ENCODE assay signal across 1 cellular context in genomic region chr12:108822458-108823205, GRCh38.
TF ChIP-seq lines count a peak whose summit lies in the region.

No MANE protein-coding gene starts in this region.

TF ChIP-seq in K562, 482 proteins besides CTCF, POLR2A, EP300 and RAD21 (continued from another document and continues in another):
- TF ChIP-seq, protein P1, sequence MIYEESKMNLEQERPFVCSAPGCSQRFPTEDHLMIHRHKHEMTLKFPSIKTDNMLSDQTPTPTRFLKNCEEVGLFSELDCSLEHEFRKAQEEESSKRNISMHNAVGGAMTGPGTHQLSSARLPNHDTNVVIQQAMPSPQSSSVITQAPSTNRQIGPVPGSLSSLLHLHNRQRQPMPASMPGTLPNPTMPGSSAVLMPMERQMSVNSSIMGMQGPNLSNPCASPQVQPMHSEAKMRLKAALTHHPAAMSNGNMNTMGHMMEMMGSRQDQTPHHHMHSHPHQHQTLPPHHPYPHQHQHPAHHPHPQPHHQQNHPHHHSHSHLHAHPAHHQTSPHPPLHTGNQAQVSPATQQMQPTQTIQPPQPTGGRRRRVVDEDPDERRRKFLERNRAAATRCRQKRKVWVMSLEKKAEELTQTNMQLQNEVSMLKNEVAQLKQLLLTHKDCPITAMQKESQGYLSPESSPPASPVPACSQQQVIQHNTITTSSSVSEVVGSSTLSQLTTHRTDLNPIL (CRISPR knock-in tag; IDR thresholded peaks at IDR 0.05), result no peak
- TF ChIP-seq, protein P2, sequence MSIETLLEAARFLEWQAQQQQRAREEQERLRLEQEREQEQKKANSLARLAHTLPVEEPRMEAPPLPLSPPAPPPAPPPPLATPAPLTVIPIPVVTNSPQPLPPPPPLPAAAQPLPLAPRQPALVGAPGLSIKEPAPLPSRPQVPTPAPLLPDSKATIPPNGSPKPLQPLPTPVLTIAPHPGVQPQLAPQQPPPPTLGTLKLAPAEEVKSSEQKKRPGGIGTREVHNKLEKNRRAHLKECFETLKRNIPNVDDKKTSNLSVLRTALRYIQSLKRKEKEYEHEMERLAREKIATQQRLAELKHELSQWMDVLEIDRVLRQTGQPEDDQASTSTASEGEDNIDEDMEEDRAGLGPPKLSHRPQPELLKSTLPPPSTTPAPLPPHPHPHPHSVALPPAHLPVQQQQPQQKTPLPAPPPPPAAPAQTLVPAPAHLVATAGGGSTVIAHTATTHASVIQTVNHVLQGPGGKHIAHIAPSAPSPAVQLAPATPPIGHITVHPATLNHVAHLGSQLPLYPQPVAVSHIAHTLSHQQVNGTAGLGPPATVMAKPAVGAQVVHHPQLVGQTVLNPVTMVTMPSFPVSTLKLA (conservative IDR thresholded peaks at IDR 0.05), result no peak
- TF ChIP-seq ZNF407 (IDR thresholded peaks at IDR 0.05; ENCODE audit: low read depth) (no peak), ZFP1 (CRISPR knock-in tag; IDR thresholded peaks at IDR 0.05) (no peak), HMGN3 (IDR thresholded peaks at IDR 0.05; ENCODE audit: borderline replicate concordance, extremely low read depth, insufficient read length, low read depth, low read length) (no peak), ADNP (tag; IDR thresholded peaks at IDR 0.05) (no peak), CXXC5 (CRISPR knock-in tag; IDR thresholded peaks at IDR 0.05) (no peak; the same call in 1 of the 2 replicates), GTF2A2 (tag; IDR thresholded peaks at IDR 0.05) (no peak), GABPA (tag; conservative IDR thresholded peaks at IDR 0.05; ENCODE audit: low read depth) (no peak), PTTG1 (tag; IDR thresholded peaks at IDR 0.05; ENCODE audit: low read depth) (no peak), TAF15 (IDR thresholded peaks at IDR 0.05; ENCODE audit: low read depth, low read length) (no peak), HMBOX1 (IDR thresholded peaks at IDR 0.05) (no peak), HNRNPK (IDR thresholded peaks at IDR 0.05; ENCODE audit: low read depth, low read length, poor library complexity, severe bottlenecking) (no peak), ZBTB1 (CRISPR knock-in tag; IDR thresholded peaks at IDR 0.05; ENCODE audit: borderline replicate concordance, low read depth) (no peak), MCM3 (IDR thresholded peaks at IDR 0.05) (no peak), TAF7 (tag; IDR thresholded peaks at IDR 0.05) (no peak), ZNF143 (CRISPR knock-in tag; IDR thresholded peaks at IDR 0.05) (no peak), KLF13 (tag; IDR thresholded peaks at IDR 0.05; ENCODE audit: borderline replicate concordance, low read depth) (no peak), CC2D1A (IDR thresholded peaks at IDR 0.05) (no peak), ZNF12 (CRISPR knock-in tag; IDR thresholded peaks at IDR 0.05) (no peak), CBX5 (IDR thresholded peaks at IDR 0.05; ENCODE audit: borderline replicate concordance, low read depth) (no peak), ZNF75A (CRISPR knock-in tag; IDR thresholded peaks at IDR 0.05) (no peak), RBM39 (optimal IDR thresholded peaks at IDR 0.05; ENCODE audit: low read depth, low read length) (no peak), NFIC (IDR thresholded peaks at IDR 0.05) (peak; percentile 49; the same call in 1 of the 2 replicates), IRF1 (CRISPR knock-in tag; IDR thresholded peaks at IDR 0.05; ENCODE audit: borderline replicate concordance) (no peak), TARDBP (IDR thresholded peaks at IDR 0.05) (no peak), KLF16 (IDR thresholded peaks at IDR 0.05) (0 out of 2 replicates have a peak, but pooled peaks have one; percentile 34), SMARCA4 (IDR thresholded peaks at IDR 0.05) (peak; percentile 52; the same call in 1 of the 2 replicates), SMC3 (conservative IDR thresholded peaks at IDR 0.05; ENCODE audit: insufficient read depth, low read depth, low read length) (no peak), MTF1 (CRISPR knock-in tag; IDR thresholded peaks at IDR 0.05; ENCODE audit: borderline replicate concordance) (no peak), ZNF77 (CRISPR knock-in tag; IDR thresholded peaks at IDR 0.05) (no peak), THAP12 (CRISPR knock-in tag; IDR thresholded peaks at IDR 0.05) (no peak), PHF20 (IDR thresholded peaks at IDR 0.05; ENCODE audit: partially characterized antibody) (no peak), ZBTB8A (IDR thresholded peaks at IDR 0.05; ENCODE audit: partially characterized antibody) (no peak), MTA2 (IDR thresholded peaks at IDR 0.05; ENCODE audit: low read depth) (peak; percentile 64; the same call in 1 of the 2 replicates), TBP (optimal IDR thresholded peaks at IDR 0.05; ENCODE audit: low read depth, low read length) (no peak), MAX (CRISPR knock-in tag; IDR thresholded peaks at IDR 0.05) (no peak)
- TF ChIP-seq, protein P3, sequence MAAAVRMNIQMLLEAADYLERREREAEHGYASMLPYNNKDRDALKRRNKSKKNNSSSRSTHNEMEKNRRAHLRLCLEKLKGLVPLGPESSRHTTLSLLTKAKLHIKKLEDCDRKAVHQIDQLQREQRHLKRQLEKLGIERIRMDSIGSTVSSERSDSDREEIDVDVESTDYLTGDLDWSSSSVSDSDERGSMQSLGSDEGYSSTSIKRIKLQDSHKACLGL (CRISPR knock-in tag; IDR thresholded peaks at IDR 0.05; ENCODE audit: borderline replicate concordance, poor library complexity, severe bottlenecking), result no peak
- TF ChIP-seq, protein P4, sequence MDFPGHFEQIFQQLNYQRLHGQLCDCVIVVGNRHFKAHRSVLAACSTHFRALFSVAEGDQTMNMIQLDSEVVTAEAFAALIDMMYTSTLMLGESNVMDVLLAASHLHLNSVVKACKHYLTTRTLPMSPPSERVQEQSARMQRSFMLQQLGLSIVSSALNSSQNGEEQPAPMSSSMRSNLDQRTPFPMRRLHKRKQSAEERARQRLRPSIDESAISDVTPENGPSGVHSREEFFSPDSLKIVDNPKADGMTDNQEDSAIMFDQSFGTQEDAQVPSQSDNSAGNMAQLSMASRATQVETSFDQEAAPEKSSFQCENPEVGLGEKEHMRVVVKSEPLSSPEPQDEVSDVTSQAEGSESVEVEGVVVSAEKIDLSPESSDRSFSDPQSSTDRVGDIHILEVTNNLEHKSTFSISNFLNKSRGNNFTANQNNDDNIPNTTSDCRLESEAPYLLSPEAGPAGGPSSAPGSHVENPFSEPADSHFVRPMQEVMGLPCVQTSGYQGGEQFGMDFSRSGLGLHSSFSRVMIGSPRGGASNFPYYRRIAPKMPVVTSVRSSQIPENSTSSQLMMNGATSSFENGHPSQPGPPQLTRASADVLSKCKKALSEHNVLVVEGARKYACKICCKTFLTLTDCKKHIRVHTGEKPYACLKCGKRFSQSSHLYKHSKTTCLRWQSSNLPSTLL (IDR thresholded peaks at IDR 0.05), result no peak
- TF ChIP-seq, protein P5, sequence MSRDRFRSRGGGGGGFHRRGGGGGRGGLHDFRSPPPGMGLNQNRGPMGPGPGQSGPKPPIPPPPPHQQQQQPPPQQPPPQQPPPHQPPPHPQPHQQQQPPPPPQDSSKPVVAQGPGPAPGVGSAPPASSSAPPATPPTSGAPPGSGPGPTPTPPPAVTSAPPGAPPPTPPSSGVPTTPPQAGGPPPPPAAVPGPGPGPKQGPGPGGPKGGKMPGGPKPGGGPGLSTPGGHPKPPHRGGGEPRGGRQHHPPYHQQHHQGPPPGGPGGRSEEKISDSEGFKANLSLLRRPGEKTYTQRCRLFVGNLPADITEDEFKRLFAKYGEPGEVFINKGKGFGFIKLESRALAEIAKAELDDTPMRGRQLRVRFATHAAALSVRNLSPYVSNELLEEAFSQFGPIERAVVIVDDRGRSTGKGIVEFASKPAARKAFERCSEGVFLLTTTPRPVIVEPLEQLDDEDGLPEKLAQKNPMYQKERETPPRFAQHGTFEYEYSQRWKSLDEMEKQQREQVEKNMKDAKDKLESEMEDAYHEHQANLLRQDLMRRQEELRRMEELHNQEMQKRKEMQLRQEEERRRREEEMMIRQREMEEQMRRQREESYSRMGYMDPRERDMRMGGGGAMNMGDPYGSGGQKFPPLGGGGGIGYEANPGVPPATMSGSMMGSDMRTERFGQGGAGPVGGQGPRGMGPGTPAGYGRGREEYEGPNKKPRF (IDR thresholded peaks at IDR 0.05; ENCODE audit: low read depth, low read length), result no peak
